Comparison of ENCODE assay signal across 2 cellular contexts in genomic region chr3:72692959-72693518, GRCh38.
TF ChIP-seq lines count a peak whose summit lies in the region.

No MANE protein-coding gene starts in this region.

TF ChIP-seq in A549, 52 proteins besides CTCF, POLR2A, EP300 and RAD21:
- TF ChIP-seq MAFK (IDR thresholded peaks at IDR 0.05; ENCODE audit: partially characterized antibody): peak; percentile 55
- TF ChIP-seq ESRRA (IDR thresholded peaks at IDR 0.05; ENCODE audit: borderline replicate concordance, low read length): no peak

TF ChIP-seq in WTC11, 78 proteins besides CTCF, POLR2A, EP300 and RAD21:
- TF ChIP-seq ZNF423 (CRISPR knock-in tag; IDR thresholded peaks at IDR 0.05): peak; percentile 64; the same call in 1 of the 2 replicates
- TF ChIP-seq, protein P1, sequence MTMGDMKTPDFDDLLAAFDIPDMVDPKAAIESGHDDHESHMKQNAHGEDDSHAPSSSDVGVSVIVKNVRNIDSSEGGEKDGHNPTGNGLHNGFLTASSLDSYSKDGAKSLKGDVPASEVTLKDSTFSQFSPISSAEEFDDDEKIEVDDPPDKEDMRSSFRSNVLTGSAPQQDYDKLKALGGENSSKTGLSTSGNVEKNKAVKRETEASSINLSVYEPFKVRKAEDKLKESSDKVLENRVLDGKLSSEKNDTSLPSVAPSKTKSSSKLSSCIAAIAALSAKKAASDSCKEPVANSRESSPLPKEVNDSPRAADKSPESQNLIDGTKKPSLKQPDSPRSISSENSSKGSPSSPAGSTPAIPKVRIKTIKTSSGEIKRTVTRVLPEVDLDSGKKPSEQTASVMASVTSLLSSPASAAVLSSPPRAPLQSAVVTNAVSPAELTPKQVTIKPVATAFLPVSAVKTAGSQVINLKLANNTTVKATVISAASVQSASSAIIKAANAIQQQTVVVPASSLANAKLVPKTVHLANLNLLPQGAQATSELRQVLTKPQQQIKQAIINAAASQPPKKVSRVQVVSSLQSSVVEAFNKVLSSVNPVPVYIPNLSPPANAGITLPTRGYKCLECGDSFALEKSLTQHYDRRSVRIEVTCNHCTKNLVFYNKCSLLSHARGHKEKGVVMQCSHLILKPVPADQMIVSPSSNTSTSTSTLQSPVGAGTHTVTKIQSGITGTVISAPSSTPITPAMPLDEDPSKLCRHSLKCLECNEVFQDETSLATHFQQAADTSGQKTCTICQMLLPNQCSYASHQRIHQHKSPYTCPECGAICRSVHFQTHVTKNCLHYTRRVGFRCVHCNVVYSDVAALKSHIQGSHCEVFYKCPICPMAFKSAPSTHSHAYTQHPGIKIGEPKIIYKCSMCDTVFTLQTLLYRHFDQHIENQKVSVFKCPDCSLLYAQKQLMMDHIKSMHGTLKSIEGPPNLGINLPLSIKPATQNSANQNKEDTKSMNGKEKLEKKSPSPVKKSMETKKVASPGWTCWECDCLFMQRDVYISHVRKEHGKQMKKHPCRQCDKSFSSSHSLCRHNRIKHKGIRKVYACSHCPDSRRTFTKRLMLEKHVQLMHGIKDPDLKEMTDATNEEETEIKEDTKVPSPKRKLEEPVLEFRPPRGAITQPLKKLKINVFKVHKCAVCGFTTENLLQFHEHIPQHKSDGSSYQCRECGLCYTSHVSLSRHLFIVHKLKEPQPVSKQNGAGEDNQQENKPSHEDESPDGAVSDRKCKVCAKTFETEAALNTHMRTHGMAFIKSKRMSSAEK (CRISPR knock-in tag; IDR thresholded peaks at IDR 0.05; ENCODE audit: borderline replicate concordance): no peak
